Comparison of ENCODE assay signal across 8 cellular contexts in the genomic region with DNA sequence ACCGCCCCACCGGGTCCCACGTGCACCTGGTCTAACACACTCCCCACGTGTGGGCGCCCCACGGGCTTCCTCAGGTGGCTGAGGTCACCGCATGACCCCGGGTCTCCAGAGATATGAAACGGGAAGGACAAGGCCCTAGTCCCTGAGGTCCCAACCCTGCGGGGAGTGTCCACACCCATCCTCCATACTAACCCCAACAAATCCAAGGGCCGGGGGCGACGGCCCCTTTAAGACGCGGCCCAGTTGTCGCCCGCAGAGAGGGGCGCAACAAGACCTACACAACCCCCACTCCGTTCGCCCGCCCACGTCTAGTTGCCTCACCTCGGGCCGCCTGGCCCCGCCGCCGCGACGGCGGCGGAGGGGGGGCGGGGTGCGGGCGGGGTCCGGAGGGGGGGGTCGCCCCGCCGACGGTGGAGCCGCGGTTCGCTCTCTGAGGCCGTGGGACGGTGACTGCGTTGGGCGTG. TPM values are rescaled to one million over a fixed set of nuclear protein-coding genes. Genes with fewer than 3 reads are reported as not detected.
A peak's percentile ranks its signal among the peaks of the same experiment; 100 is the strongest.
DNase-seq lines count a peak whose midpoint lies in the region; ATAC-seq and TF ChIP-seq lines count a peak whose summit lies in the region.

No MANE protein-coding gene starts in this region.

- peak overlapping the region; percentile 97 for H3K27ac Mint-ChIP-seq in osteocyte (ENCODE audit: unreplicated experiment)

- H3K9me3 ChIP-seq in gastroesophageal sphincter (no peaks in the 10 kb centered on the region), tibial artery (no peaks in the 10 kb centered on the region)

- no peaks in the 10 kb centered on the region for H3K27me3 Mint-ChIP-seq in osteocyte (ENCODE audit: unreplicated experiment)

- peak overlapping the region; percentile 98 for H3K4me3 ChIP-seq in AG10803 (ENCODE audit: low read length)
- peak overlapping the region; percentile 89 to 92 for H3K4me3 ChIP-seq in gastroesophageal sphincter
- H3K4me3 ChIP-seq in tibial artery, result peak overlapping the region; percentile 87 to 91

- peak overlapping the region; percentile 89 for H3K4me3 Mint-ChIP-seq in osteocyte (ENCODE audit: unreplicated experiment)

- H3K27ac ChIP-seq in RWPE1 (peak overlapping the region; percentile 95), gastroesophageal sphincter (peak overlapping the region; percentile 97 to 100 (median 98)), tibial artery (peak overlapping the region; percentile 99)

- POLR2A ChIA-PET in RWPE1 (lab: Yijun Ruan, JAX; ENCODE audit: low non-redundant PET), result interaction anchor here (0.5 to 0.8 kb wide), 4 partner anchors 17 to 187 kb away, joined by 3 to 5 read pairs (median 3); no protein-coding TSS in a partner anchor

- peaks cover 2% of the 10 kb centered on the region for H3K36me3 Mint-ChIP-seq in osteocyte (ENCODE audit: unreplicated experiment)

- 2% methylated on average over 13 of the region's 46 CpGs; no CpG with 5 or more reads in 1 of the 2 donors for WGBS in gastroesophageal sphincter (ENCODE audit: low coverage in 1 of 2), 2 donors

- H3K27me3 ChIP-seq in gastroesophageal sphincter (peaks cover 4% of the 10 kb centered on the region), tibial artery (no peaks in the 10 kb centered on the region)

- peak; percentile 52 for DNase-seq in AG10803 (ENCODE audit: low read depth)
- DNase-seq in RWPE1 (ENCODE audit: low spot score), result peak; percentile 64
- peak; percentile 67 for DNase-seq in activated gamma-delta T cell treated with Interleukin-2 at 50 U/mL for 16 hours
- peak; percentile 84 for DNase-seq in osteocyte (ENCODE audit: extremely low spot score, unreplicated experiment)
- peak; percentile 44 to 74 for DNase-seq in tibial artery

- TF ChIP-seq POLR2A in gastroesophageal sphincter (IDR thresholded peaks at IDR 0.05), result no peak

- ATAC-seq in GM19023 (IDR thresholded peaks at IDR 0.05; ENCODE audit: unreplicated experiment), result peak; percentile 48
- peak; percentile 43 for ATAC-seq in HG03196 (IDR thresholded peaks at IDR 0.05; ENCODE audit: unreplicated experiment)
- ATAC-seq in gastroesophageal sphincter, result peak; percentile 69

- H3K4me1 Mint-ChIP-seq in osteocyte (ENCODE audit: unreplicated experiment), result peaks cover 13% of the 10 kb centered on the region

- TF ChIP-seq CTCF in AG10803 (conservative IDR thresholded peaks at IDR 0.05; ENCODE audit: low read length), result no peak
- no peak for TF ChIP-seq CTCF in RWPE1 (conservative IDR thresholded peaks at IDR 0.05; ENCODE audit: low read depth)
- TF ChIP-seq CTCF in gastroesophageal sphincter (IDR thresholded peaks at IDR 0.05), result no peak
- no peak for TF ChIP-seq CTCF in osteocyte (IDR thresholded peaks at IDR 0.05)
- TF ChIP-seq CTCF in tibial artery (IDR thresholded peaks at IDR 0.05), result no peak

- CTCF ChIA-PET in RWPE1 (lab: Yijun Ruan, JAX), result no interaction called here

- no peak for TF ChIP-seq EP300 in gastroesophageal sphincter (IDR thresholded peaks at IDR 0.05)

- intact Hi-C loops in tibial artery (cut with DNase I; ENCODE audit: low total_unique reads), result loop anchor here (10.0 kb wide), 1 partner anchor 211 kb away; no protein-coding TSS in a partner anchor

- no peaks in the 10 kb centered on the region for H3K36me3 ChIP-seq in gastroesophageal sphincter
- peaks cover 0 to 5% (median 0%) of the 10 kb centered on the region in 3 donors for H3K36me3 ChIP-seq in tibial artery

- H3K4me1 ChIP-seq in gastroesophageal sphincter, result peaks cover 0 to 33% (median 7%) of the 10 kb centered on the region in 3 donors
- H3K4me1 ChIP-seq in tibial artery, result peaks cover 0 to 25% (median 11%) of the 10 kb centered on the region in 4 donors

- H3K9me3 Mint-ChIP-seq in osteocyte (ENCODE audit: unreplicated experiment), result no peaks in the 10 kb centered on the region

RNA-seq across cellular contexts. Expression of gene INO80, which starts 0.4 kb away (rescaled TPM):
- 10 to 100 TPM; 18.0 to 61.3 (median 32.2) TPM for total RNA-seq in gastroesophageal sphincter
- total RNA-seq in osteocyte, result 20.9 and 22.1 TPM in 2 replicates

Comparison
In these comparisons a context has a peak if more than half of its experiments do, and no peak if none do; other contexts are left out.
1. Peak in every context shown above with its lines: DNase-seq, ATAC-seq, H3K4me3 ChIP-seq and H3K27ac ChIP-seq.